ENCODE assay signal across 36 cellular contexts in genomic region chr7:157602156-157602555, GRCh38.
"Had no signal": no experiment of that assay in that cellular context is flagged by ENCODE, and none has a peak within 500 bp of the region (broad histone marks: within the 10 kb centered on the region; RNA-seq: fewer than 3 reads in every experiment).

No MANE protein-coding gene starts in this region.

- H3K4me3 Mint-ChIP-seq: activated CD4-positive, alpha-beta memory T cell treated with anti-CD3 and anti-CD28 coated beads, Interleukin-2, amount 10 ng/mL, durations not matched to agents 7 days and 5 days; activated CD8-positive, alpha-beta memory T cell treated with anti-CD3 and anti-CD28 coated beads, Interleukin-2, amount 10 ng/mL, durations not matched to agents 7 days and 5 days; activated naive CD8-positive, alpha-beta T cell treated with anti-CD3 and anti-CD28 coated beads for 36 hours; activated T-cell treated with anti-CD3 and anti-CD28 coated beads, Interleukin-2, amount 50 U/mL, for 72 hours; activated T-helper 17 cell treated with anti-CD3 and anti-CD28 coated beads, Interleukin-2, amount 50 U/mL, for 72 hours had no signal

- ATAC-seq: activated CD8-positive, alpha-beta memory T cell treated with anti-CD3 and anti-CD28 coated beads, Interleukin-2, amount 10 ng/mL, durations not matched to agents 7 days and 5 days; activated T-cell treated with anti-CD3 and anti-CD28 coated beads, Interleukin-2, amount 50 U/mL, for 72 hours; activated T-helper 17 cell treated with anti-CD3 and anti-CD28 coated beads, Interleukin-2, amount 50 U/mL, for 72 hours; PC-3 had no signal

- H3K36me3 Mint-ChIP-seq: activated CD8-positive, alpha-beta memory T cell treated with anti-CD3 and anti-CD28 coated beads, Interleukin-2, amount 10 ng/mL, durations not matched to agents 7 days and 5 days; activated naive CD8-positive, alpha-beta T cell treated with anti-CD3 and anti-CD28 coated beads for 36 hours had no signal

- H3K4me1 Mint-ChIP-seq: activated CD4-positive, alpha-beta memory T cell treated with anti-CD3 and anti-CD28 coated beads, Interleukin-2, amount 10 ng/mL, durations not matched to agents 7 days and 5 days; activated CD8-positive, alpha-beta memory T cell treated with anti-CD3 and anti-CD28 coated beads, Interleukin-2, amount 10 ng/mL, durations not matched to agents 7 days and 5 days; activated naive CD8-positive, alpha-beta T cell treated with anti-CD3 and anti-CD28 coated beads for 36 hours; activated T-helper 17 cell treated with anti-CD3 and anti-CD28 coated beads, Interleukin-2, amount 50 U/mL, for 72 hours had no signal

- H3K27ac ChIP-seq: brain microvascular endothelial cell, Peyer's patch, VCaP had no signal

- H3K9me3 Mint-ChIP-seq: activated CD4-positive, alpha-beta memory T cell treated with anti-CD3 and anti-CD28 coated beads, Interleukin-2, amount 10 ng/mL, durations not matched to agents 7 days and 5 days; activated naive CD8-positive, alpha-beta T cell treated with anti-CD3 and anti-CD28 coated beads for 36 hours; activated T-cell treated with anti-CD3 and anti-CD28 coated beads, Interleukin-2, amount 50 U/mL, for 72 hours; activated T-helper 17 cell treated with anti-CD3 and anti-CD28 coated beads, Interleukin-2, amount 50 U/mL, for 72 hours had no signal

- DNase-seq: activated CD4-positive, alpha-beta memory T cell treated with anti-CD3 and anti-CD28 coated beads, Interleukin-2, amount 10 ng/mL, durations not matched to agents 7 days and 5 days; activated CD4-positive, alpha-beta T cell treated with anti-CD3 and anti-CD28 coated beads for 1 hour; activated CD4-positive, alpha-beta T cell treated with anti-CD3 and anti-CD28 coated beads for 48 hours; activated CD4-positive, CD25-positive, alpha-beta regulatory T cell; activated CD8-positive, alpha-beta memory T cell treated with anti-CD3 and anti-CD28 coated beads for 24 hours; activated CD8-positive, alpha-beta memory T cell treated with anti-CD3 and anti-CD28 coated beads, Interleukin-2, amount 10 ng/mL, durations not matched to agents 7 days and 5 days; activated CD8-positive, alpha-beta memory T cell treated with anti-CD3 and anti-CD28 coated beads, Interleukin-2, amount 50 U/mL, for 48 hours; activated effector memory CD4-positive, alpha-beta T cell treated with anti-CD3 and anti-CD28 coated beads, Interleukin-2, amount 50 U/mL, for 16 hours; activated naive CD4-positive, alpha-beta T cell; activated naive CD4-positive, alpha-beta T cell treated with anti-CD3 and anti-CD28 coated beads, Interleukin-2, amount 50 U/mL, for 16 hours; activated naive CD8-positive, alpha-beta T cell treated with anti-CD3 and anti-CD28 coated beads for 36 hours; activated T-cell treated with anti-CD3 and anti-CD28 coated beads, Interleukin-2, amount 50 U/mL, for 72 hours; amniotic stem cell; brain microvascular endothelial cell; central memory CD4-positive, alpha-beta T cell; Kasumi-1; KG1; MG63; NCI-H1048; NCI-H1105 treated with DMSO at 0.1 percent for 48 hours; NCI-H1436; NCI-H1694 treated with DMSO at 0.1 percent for 48 hours; NCI-H2029; NCI-H345; NCI-H526; NCI-H748 treated with DMSO at 0.1 percent for 48 hours; NK-92 treated with Interleukin-12 subunit alpha and Interleukin-12 subunit beta, amount 100 ng/mL, for 24 hours; PC-3; RPMI8226; SW 1271; T-helper 1 cell; T-helper 2 cell; T-helper 9 cell had no signal

- H3K4me3 ChIP-seq: MG63, Peyer's patch had no signal

- H3K9me3 ChIP-seq: MG63, Peyer's patch had no signal

- H3K27ac Mint-ChIP-seq: activated CD4-positive, alpha-beta memory T cell treated with anti-CD3 and anti-CD28 coated beads, Interleukin-2, amount 10 ng/mL, durations not matched to agents 7 days and 5 days; activated CD8-positive, alpha-beta memory T cell treated with anti-CD3 and anti-CD28 coated beads, Interleukin-2, amount 10 ng/mL, durations not matched to agents 7 days and 5 days; activated naive CD8-positive, alpha-beta T cell treated with anti-CD3 and anti-CD28 coated beads for 36 hours; activated T-cell treated with anti-CD3 and anti-CD28 coated beads, Interleukin-2, amount 50 U/mL, for 72 hours; activated T-helper 17 cell treated with anti-CD3 and anti-CD28 coated beads, Interleukin-2, amount 50 U/mL, for 72 hours had no signal
